In genomic region chr12:130859128-130859527, GRCh38 we compare ENCODE assay signal across 20 cellular contexts.
"Had no signal": no experiment of that assay in that cellular context is flagged by ENCODE, and none has a peak within 500 bp of the region (broad histone marks: within the 10 kb centered on the region; RNA-seq: fewer than 3 reads in every experiment).

No MANE protein-coding gene starts in this region.

- DNase-seq: activated B cell treated with CpG ODN at 0.5 μM for 24 hours; activated CD4-positive, alpha-beta memory T cell treated with anti-CD3 and anti-CD28 coated beads, Interleukin-2, amount 10 ng/mL, durations not matched to agents 7 days and 5 days; activated CD4-positive, alpha-beta T cell treated with anti-CD3 and anti-CD28 coated beads, Interleukin-2, amount 50 U/mL, for 1 hour; activated naive CD4-positive, alpha-beta T cell treated with anti-CD3 and anti-CD28 coated beads, Interleukin-2, amount 50 U/mL, for 16 hours; activated naive CD8-positive, alpha-beta T cell treated with anti-CD3 and anti-CD28 coated beads, Interleukin-2, amount 10 ng/mL, durations not matched to agents 7 days and 5 days; activated T-cell treated with anti-CD3 and anti-CD28 coated beads for 4 hours; activated T-cell treated with anti-CD3 and anti-CD28 coated beads, Interleukin-2, amount 50 U/mL, for 48 hours; adrenal gland; anterior cingulate cortex; KG1; NCI-H1048; NCI-H146; NCI-H187 treated with DMSO at 0.1 percent for 48 hours; NCI-H2081 treated with DMSO at 0.1 percent for 48 hours; NCI-H446; NCI-H524; PC-3; SIG-M5; T-helper 17 cell; T-helper 9 cell had no signal

- H3K9me3 ChIP-seq: adrenal gland had no signal

- H3K4me1 ChIP-seq: adrenal gland had no signal

- H3K27ac ChIP-seq: adrenal gland had no signal

- H3K36me3 ChIP-seq: adrenal gland had no signal

- H3K4me3 ChIP-seq: adrenal gland had no signal

- H3K27me3 ChIP-seq: adrenal gland had no signal
